ENCODE assay signal across 25 cellular contexts in the genomic region with DNA sequence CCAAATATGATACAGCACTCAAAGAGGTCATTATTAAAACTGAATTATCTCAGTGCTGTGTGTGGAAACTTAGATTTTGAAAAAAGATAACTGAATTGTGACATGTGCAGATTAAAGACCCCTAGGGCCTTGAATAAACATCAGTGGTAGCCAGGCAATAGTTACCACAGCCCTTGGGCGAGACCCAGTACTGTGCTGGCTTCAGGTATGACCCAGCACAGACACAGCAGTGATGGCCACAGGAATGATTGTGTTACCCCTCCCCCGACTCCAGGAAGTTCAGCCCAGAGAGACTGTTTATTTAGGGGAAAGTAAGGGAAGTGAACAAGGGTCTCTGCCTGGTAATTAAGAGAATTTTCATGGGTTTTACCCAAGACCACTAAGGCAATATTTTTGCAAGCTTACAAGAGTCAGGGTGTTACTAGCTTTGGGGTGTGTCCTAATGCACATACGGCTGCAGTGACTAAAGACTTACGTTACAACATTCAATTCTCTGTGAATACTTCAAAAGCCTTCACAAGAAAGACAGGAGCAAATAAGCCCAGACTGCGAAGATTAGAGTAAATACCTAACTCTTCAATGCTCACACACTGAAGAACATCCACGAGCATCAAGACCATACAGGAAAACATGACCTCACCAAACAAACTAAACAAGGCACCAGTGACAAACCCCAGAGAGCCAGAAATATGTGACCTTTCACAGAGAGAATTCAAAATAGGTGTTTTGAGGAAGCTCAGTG. TPM values are rescaled to one million over a fixed set of nuclear protein-coding genes. Genes with fewer than 3 reads are reported as not detected.
A peak's percentile ranks its signal among the peaks of the same experiment; 100 is the strongest.
DNase-seq lines count a peak whose midpoint lies in the region; ATAC-seq and TF ChIP-seq lines count a peak whose summit lies in the region.
"Had no signal": no experiment of that assay in that cellular context is flagged by ENCODE, and none has a peak within 500 bp of the region (broad histone marks: within the 10 kb centered on the region; RNA-seq: fewer than 3 reads in every experiment).

No MANE protein-coding gene starts in this region.

- no peak overlapping the region for H3K4me3 ChIP-seq in lower leg skin (ENCODE audit: low read depth, poor library complexity, severe bottlenecking)
- H3K4me3 ChIP-seq: adrenal gland, left ventricle myocardium inferior, tibial artery had no signal

- no peak for TF ChIP-seq CTCF in lower leg skin (IDR thresholded peaks at IDR 0.05)

- no peak for ATAC-seq in HG03432 (IDR thresholded peaks at IDR 0.05; ENCODE audit: unreplicated experiment)
- ATAC-seq: activated CD4-positive, alpha-beta T cell treated with anti-CD3 and anti-CD28 coated beads for 36 hours; activated CD8-positive, alpha-beta T cell treated with anti-CD3 and anti-CD28 coated beads for 36 hours; activated T-helper 17 cell treated with anti-CD3 and anti-CD28 coated beads, Interleukin-2, amount 50 U/mL, for 72 hours; Right ventricle myocardium inferior; sciatic nerve had no signal

- WGBS in lower leg skin, 2 donors: 91 to 94% methylated on average over 6 of the region's 6 CpGs

- intact Hi-C loops in lower leg skin (cut with DNase I; ENCODE audit: low total_unique reads): no loop called here

- TF ChIP-seq POLR2A in lower leg skin (IDR thresholded peaks at IDR 0.05): no peak

- DNase-seq in ELF-1 (ENCODE audit: low read depth, low spot score) (peak; percentile 28), SK-N-DZ (ENCODE audit: low spot score) (peak; percentile 75), dermis blood vessel endothelial cell (peak; percentile 39), islet precursor cell (peak; percentile 87), SKM-1 treated with dmso at 0.1 percent for 144 hours (lab: John Stamatoyannopoulos, UW; ENCODE audit: unreplicated experiment) (no peak), lower leg skin (ENCODE audit: low spot score in 2 of 2) (no peak), COR-L47 (lab: John Stamatoyannopoulos, UW) (no peak)
- DNase-seq: activated CD4-positive, alpha-beta T cell treated with anti-CD3 and anti-CD28 coated beads for 36 hours; activated CD8-positive, alpha-beta T cell treated with anti-CD3 and anti-CD28 coated beads for 36 hours; activated naive CD4-positive, alpha-beta T cell treated with anti-CD3 and anti-CD28 coated beads, Interleukin-2, amount 10 ng/mL, durations not matched to agents 7 days and 5 days; adrenal gland; CD4-positive, alpha-beta memory T cell; DMS153; GF-D8; left ventricle myocardium inferior; NCI-H1417; NCI-H2081 treated with DMSO at 0.1 percent for 48 hours; NCI-H2227 treated with DMSO at 0.1 percent for 48 hours; NCI-H526 treated with DMSO at 0.1 percent for 48 hours; stimulated activated CD4-positive, alpha-beta T cell treated with anti-CD3 and anti-CD28 coated beads, Interleukin-4, amount 100 ng/mL, for 1 hour; tibial artery had no signal

RNA-seq across cellular contexts. Expression of gene ITGAV, which starts 28.2 kb away (rescaled TPM):
- polyA plus RNA-seq in SK-N-DZ (2014; cell fraction: cytosol; rRNA removed): 38.1 and 45.0 TPM in 2 replicates
- polyA plus RNA-seq in SK-N-DZ (2014; cell fraction: nucleus; rRNA removed): 48.4 and 55.6 TPM in 2 replicates
- 182 and 188 TPM in 2 replicates for total RNA-seq in dermis blood vessel endothelial cell
- total RNA-seq in lower leg skin: 10 to 100 TPM; 69.8 to 84.7 (median 78.8) TPM

Comparison
In these comparisons a context has a peak if more than half of its experiments do, and no peak if none do; other contexts are left out.
1. DNase-seq: peak in ELF-1 (single experiment), SK-N-DZ (single experiment), dermis blood vessel endothelial cell (single experiment) and islet precursor cell (single experiment); none in SKM-1 treated with dmso at 0.1 percent for 144 hours (single experiment), lower leg skin (0 of 2) and COR-L47 (single experiment).